Comparison of ENCODE assay signal across 31 cellular contexts in the genomic region with DNA sequence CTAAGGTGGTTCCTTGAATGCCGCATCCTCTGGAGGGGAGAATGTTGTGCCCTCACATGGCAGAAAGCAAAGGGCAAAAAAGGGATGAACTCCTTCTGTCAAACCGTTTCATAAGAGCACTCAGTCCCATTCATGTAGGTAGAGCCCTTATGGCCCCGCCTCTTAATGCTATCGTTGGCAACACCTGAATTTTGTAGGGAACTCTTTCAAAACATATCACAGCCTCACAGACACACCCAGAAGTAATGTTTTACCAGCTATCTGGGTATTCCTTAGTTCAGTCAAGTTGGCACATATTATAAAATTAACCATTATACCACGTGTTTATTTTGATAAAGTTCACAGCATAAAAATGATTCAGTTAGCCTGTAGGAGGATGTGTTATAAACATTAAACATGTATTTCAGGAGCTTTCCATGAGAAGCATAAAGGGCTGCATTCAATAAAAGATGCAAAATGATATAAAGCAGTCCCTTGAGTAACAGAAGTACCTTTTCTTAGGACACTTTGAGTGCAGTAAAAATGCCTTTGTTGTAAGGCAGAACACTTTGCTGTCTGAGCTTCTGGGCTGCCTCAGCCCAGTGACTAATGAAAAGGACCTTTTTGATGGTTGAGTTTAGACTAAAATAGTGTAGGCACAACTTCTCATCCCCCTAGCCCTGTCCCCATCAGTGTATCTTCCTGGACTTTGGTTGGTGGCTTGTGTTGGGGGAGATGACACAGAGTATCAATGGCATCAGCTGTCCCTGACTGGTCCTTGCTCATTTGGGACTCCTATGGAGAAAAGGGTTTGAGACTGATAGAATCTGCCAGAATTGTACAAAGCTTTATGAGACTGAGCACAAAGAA.
"Had no signal": no experiment of that assay in that cellular context is flagged by ENCODE, and none has a peak within 500 bp of the region (broad histone marks: within the 10 kb centered on the region; RNA-seq: fewer than 3 reads in every experiment).

No MANE protein-coding gene starts in this region.

- DNase-seq: activated CD4-positive, alpha-beta memory T cell treated with anti-CD3 and anti-CD28 coated beads, Interleukin-2, amount 10 ng/mL, durations not matched to agents 7 days and 5 days; activated CD4-positive, alpha-beta T cell treated with anti-CD3 and anti-CD28 coated beads for 48 hours; activated CD8-positive, alpha-beta memory T cell treated with anti-CD3 and anti-CD28 coated beads, Interleukin-2, amount 10 ng/mL, durations not matched to agents 7 days and 5 days; activated naive CD4-positive, alpha-beta T cell; activated naive CD8-positive, alpha-beta T cell treated with anti-CD3 and anti-CD28 coated beads, Interleukin-2, amount 10 ng/mL, durations not matched to agents 7 days and 5 days; activated T-cell treated with anti-CD3 and anti-CD28 coated beads, Interleukin-2, amount 50 U/mL, for 48 hours; amniotic stem cell; brain microvascular endothelial cell; caudate nucleus; endodermal cell; foreskin keratinocyte; heart left ventricle; hypothalamus; left ventricle myocardium inferior; naive B cell; SK-N-SH; spleen; stimulated activated naive CD4-positive, alpha-beta T cell treated with Interleukin-2 at 50 U/mL for 16 hours; substantia nigra; SW 1271; T-helper 9 cell; upper lobe of left lung; WERI-Rb-1 had no signal

- H3K27me3 ChIP-seq: brain microvascular endothelial cell, esophagus muscularis mucosa, foreskin keratinocyte, heart left ventricle, right atrium auricular region, spleen, upper lobe of left lung, vagina had no signal

- H3K4me1 Mint-ChIP-seq: activated CD4-positive, alpha-beta memory T cell treated with anti-CD3 and anti-CD28 coated beads, Interleukin-2, amount 10 ng/mL, durations not matched to agents 7 days and 5 days; activated CD8-positive, alpha-beta memory T cell treated with anti-CD3 and anti-CD28 coated beads, Interleukin-2, amount 10 ng/mL, durations not matched to agents 7 days and 5 days; endodermal cell; naive B cell had no signal

- FAIRE-seq: astrocyte, TTC549 had no signal

- H3K9me3 ChIP-seq: esophagus muscularis mucosa, SK-N-SH, upper lobe of left lung, vagina had no signal

- H3K27ac ChIP-seq: brain microvascular endothelial cell, esophagus muscularis mucosa, foreskin keratinocyte, heart left ventricle, left ventricle myocardium inferior, right atrium auricular region, spleen, upper lobe of left lung, vagina, WERI-Rb-1 had no signal

- ATAC-seq: activated CD8-positive, alpha-beta memory T cell treated with anti-CD3 and anti-CD28 coated beads, Interleukin-2, amount 10 ng/mL, durations not matched to agents 7 days and 5 days; foreskin keratinocyte; heart left ventricle had no signal

- H3K4me3 ChIP-seq: esophagus muscularis mucosa, heart left ventricle, left ventricle myocardium inferior, lung, right atrium auricular region, spleen, upper lobe of left lung, vagina had no signal

- H3K36me3 Mint-ChIP-seq: naive B cell had no signal

- H3K27me3 Mint-ChIP-seq: activated naive CD8-positive, alpha-beta T cell treated with anti-CD3 and anti-CD28 coated beads, Interleukin-2, amount 10 ng/mL, durations not matched to agents 7 days and 5 days; naive B cell had no signal

- H3K4me3 Mint-ChIP-seq: activated CD4-positive, alpha-beta memory T cell treated with anti-CD3 and anti-CD28 coated beads, Interleukin-2, amount 10 ng/mL, durations not matched to agents 7 days and 5 days; activated CD8-positive, alpha-beta memory T cell treated with anti-CD3 and anti-CD28 coated beads, Interleukin-2, amount 10 ng/mL, durations not matched to agents 7 days and 5 days; activated naive CD8-positive, alpha-beta T cell treated with anti-CD3 and anti-CD28 coated beads, Interleukin-2, amount 10 ng/mL, durations not matched to agents 7 days and 5 days; endodermal cell; naive B cell; T-helper 1 cell treated with Interleukin-12 subunit alpha and Interleukin-12 subunit beta and Interleukin-4 antibody, amounts not matched to agents 30 μg/mL and 1 μg/mL, for 36 hours had no signal

- H3K27ac Mint-ChIP-seq: activated CD4-positive, alpha-beta memory T cell treated with anti-CD3 and anti-CD28 coated beads, Interleukin-2, amount 10 ng/mL, durations not matched to agents 7 days and 5 days; activated CD8-positive, alpha-beta memory T cell treated with anti-CD3 and anti-CD28 coated beads, Interleukin-2, amount 10 ng/mL, durations not matched to agents 7 days and 5 days; activated naive CD8-positive, alpha-beta T cell treated with anti-CD3 and anti-CD28 coated beads, Interleukin-2, amount 10 ng/mL, durations not matched to agents 7 days and 5 days; activated T-helper 2 cell treated with anti-CD3 and anti-CD28 coated beads, Interferon-gamma antibody, Interleukin-2, Interleukin-4, amounts not matched to agents 10 μg/mL and 5 μg/mL and 100 μg/mL, durations not matched to agents 14 hours and 24 hours and 36 hours; endodermal cell; naive B cell; T-helper 1 cell treated with Interleukin-12 subunit alpha and Interleukin-12 subunit beta and Interleukin-4 antibody, amounts not matched to agents 30 μg/mL and 1 μg/mL, for 36 hours had no signal

- H3K36me3 ChIP-seq: brain microvascular endothelial cell, esophagus muscularis mucosa, heart left ventricle, left ventricle myocardium inferior, right atrium auricular region, spleen, upper lobe of left lung, vagina, WERI-Rb-1 had no signal

- H3K9me3 Mint-ChIP-seq: activated T-helper 2 cell treated with anti-CD3 and anti-CD28 coated beads, Interferon-gamma antibody, Interleukin-2, Interleukin-4, amounts not matched to agents 10 μg/mL and 5 μg/mL and 100 μg/mL, durations not matched to agents 14 hours and 24 hours and 36 hours; endodermal cell; T-helper 1 cell treated with Interleukin-12 subunit alpha and Interleukin-12 subunit beta and Interleukin-4 antibody, amounts not matched to agents 30 μg/mL and 1 μg/mL, for 36 hours had no signal

- H3K4me1 ChIP-seq: foreskin keratinocyte, left ventricle myocardium inferior, right atrium auricular region, vagina had no signal
